Comparison of ENCODE assay signal across 1 cellular context in genomic region chr5:92991681-92992472, GRCh38.
TF ChIP-seq lines count a peak whose summit lies in the region.

No MANE protein-coding gene starts in this region.

TF ChIP-seq in SK-N-SH, 30 proteins besides CTCF, POLR2A, EP300 and RAD21 (continued from another document):
- TF ChIP-seq, protein P1, sequence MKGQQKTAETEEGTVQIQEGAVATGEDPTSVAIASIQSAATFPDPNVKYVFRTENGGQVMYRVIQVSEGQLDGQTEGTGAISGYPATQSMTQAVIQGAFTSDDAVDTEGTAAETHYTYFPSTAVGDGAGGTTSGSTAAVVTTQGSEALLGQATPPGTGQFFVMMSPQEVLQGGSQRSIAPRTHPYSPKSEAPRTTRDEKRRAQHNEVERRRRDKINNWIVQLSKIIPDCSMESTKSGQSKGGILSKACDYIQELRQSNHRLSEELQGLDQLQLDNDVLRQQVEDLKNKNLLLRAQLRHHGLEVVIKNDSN (IDR thresholded peaks at IDR 0.05; ENCODE audit: borderline replicate concordance, low read depth): no peak
- TF ChIP-seq NFIC (IDR thresholded peaks at IDR 0.05; ENCODE audit: borderline replicate concordance) (no peak), GATA2 (CRISPR knock-in tag; IDR thresholded peaks at IDR 0.05) (no peak), CHD2 (IDR thresholded peaks at IDR 0.05; ENCODE audit: low read length, partially characterized antibody) (no peak), GABPA (IDR thresholded peaks at IDR 0.05; ENCODE audit: low read depth) (no peak), SIN3A (IDR thresholded peaks at IDR 0.05; ENCODE audit: borderline replicate concordance, low read depth, low read length) (no peak), POLR2AphosphoS5 (IDR thresholded peaks at IDR 0.05; ENCODE audit: low read depth, low read length) (no peak)
- TF ChIP-seq, protein P2, sequence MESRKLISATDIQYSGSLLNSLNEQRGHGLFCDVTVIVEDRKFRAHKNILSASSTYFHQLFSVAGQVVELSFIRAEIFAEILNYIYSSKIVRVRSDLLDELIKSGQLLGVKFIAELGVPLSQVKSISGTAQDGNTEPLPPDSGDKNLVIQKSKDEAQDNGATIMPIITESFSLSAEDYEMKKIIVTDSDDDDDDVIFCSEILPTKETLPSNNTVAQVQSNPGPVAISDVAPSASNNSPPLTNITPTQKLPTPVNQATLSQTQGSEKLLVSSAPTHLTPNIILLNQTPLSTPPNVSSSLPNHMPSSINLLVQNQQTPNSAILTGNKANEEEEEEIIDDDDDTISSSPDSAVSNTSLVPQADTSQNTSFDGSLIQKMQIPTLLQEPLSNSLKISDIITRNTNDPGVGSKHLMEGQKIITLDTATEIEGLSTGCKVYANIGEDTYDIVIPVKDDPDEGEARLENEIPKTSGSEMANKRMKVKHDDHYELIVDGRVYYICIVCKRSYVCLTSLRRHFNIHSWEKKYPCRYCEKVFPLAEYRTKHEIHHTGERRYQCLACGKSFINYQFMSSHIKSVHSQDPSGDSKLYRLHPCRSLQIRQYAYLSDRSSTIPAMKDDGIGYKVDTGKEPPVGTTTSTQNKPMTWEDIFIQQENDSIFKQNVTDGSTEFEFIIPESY (IDR thresholded peaks at IDR 0.05; ENCODE audit: borderline replicate concordance, low read depth): no peak
